In the genomic region with DNA sequence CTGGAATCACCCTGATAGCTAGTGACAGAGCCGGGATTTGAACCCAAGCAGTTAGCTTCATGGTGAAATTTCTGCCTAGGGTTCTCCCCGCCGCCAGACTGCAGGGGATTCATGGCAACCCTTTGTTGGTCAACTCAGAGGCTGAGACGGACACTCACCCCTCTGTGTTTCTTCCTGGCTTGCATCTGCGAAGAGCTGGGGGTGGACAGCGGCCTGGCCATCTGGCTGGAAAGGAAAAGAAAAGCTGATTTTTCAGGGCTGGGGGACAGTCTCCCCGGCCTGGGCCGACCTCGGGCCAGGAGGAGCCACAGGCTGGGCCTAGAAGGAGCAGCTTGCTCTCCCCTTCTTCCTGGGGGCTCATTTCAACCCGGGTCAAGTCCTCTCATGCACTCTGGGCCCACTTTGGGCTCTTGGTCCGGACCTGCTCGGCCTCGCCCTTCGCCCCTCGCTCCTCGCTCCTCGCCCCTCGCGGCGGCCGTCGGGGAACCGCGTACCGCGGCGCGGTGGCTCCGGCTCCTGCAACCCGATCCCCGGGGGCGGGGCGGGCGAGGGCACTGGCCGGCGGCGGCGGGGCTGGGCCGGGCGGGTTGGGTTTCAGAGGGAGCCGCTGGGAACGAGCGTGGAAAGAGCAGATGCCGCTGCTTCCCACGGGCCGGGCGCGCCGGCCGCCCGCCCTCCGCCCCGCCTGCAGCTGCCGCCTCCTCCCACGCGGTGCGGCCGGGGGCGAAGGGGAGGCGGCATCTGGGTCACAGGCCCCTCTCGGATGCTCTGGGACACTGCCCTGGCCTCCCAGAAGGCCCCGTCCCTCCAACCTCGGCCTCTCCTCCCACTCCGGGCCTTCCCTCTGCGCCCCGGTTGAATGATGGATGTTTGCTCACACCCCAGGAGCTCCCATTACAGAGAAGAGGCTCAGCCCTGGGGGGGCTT, we compare ENCODE assay signal across 9 cellular contexts. TPM values are rescaled to one million over a fixed set of nuclear protein-coding genes. Genes with fewer than 3 reads are reported as not detected.
DNase-seq lines count a peak whose midpoint lies in the region; ATAC-seq and TF ChIP-seq lines count a peak whose summit lies in the region.
"Had no signal": no experiment of that assay in that cellular context is flagged by ENCODE, and none has a peak within 500 bp of the region (broad histone marks: within the 10 kb centered on the region; RNA-seq: fewer than 3 reads in every experiment).

No MANE protein-coding gene starts in this region.

- ATAC-seq in GM21786 (IDR thresholded peaks at IDR 0.05; ENCODE audit: unreplicated experiment): no peak
- no peak for ATAC-seq in HG02884 (IDR thresholded peaks at IDR 0.05; ENCODE audit: unreplicated experiment)

- peak overlapping the region; percentile 17 to 58 for H3K4me3 ChIP-seq in stomach smooth muscle (ENCODE audit: low read length in 2 of 2)

- peak; percentile 33 for DNase-seq in HK-2 (ENCODE audit: unreplicated experiment)
- no peak for DNase-seq in chondrocyte (ENCODE audit: low spot score)
- DNase-seq in islet precursor cell: peak; percentile 91
- no peak for DNase-seq in NCI-H1436 (lab: John Stamatoyannopoulos, UW)
- no peak for DNase-seq in activated naive CD4-positive, alpha-beta T cell treated with anti-CD3 and anti-CD28 coated beads, Interleukin-2, amount 50 U/mL, for 16 hours

- peaks cover 2% of the 10 kb centered on the region in 2 donors for H3K36me3 ChIP-seq in stomach smooth muscle (ENCODE audit: control insufficient read depth in 2 of 2, insufficient read depth in 2 of 2, low read length in 2 of 2)

- H3K27me3 Mint-ChIP-seq in chondrocyte (ENCODE audit: low read depth): no peaks in the 10 kb centered on the region

- no peaks in the 10 kb centered on the region for H3K9me3 Mint-ChIP-seq in chondrocyte (ENCODE audit: low read depth)

- peaks cover 78% of the 10 kb centered on the region for H3K4me1 Mint-ChIP-seq in chondrocyte (ENCODE audit: low read depth)

- H3K4me3 Mint-ChIP-seq in chondrocyte (ENCODE audit: unreplicated experiment): peak overlapping the region; percentile 66

- no peak for TF ChIP-seq CTCF in chondrocyte (IDR thresholded peaks at IDR 0.05)

- peak overlapping the region; percentile 87 for H3K27ac Mint-ChIP-seq in chondrocyte (ENCODE audit: unreplicated experiment)

- H3K27ac ChIP-seq in stomach smooth muscle (ENCODE audit: low read length): peak overlapping the region; percentile 41
- H3K27ac ChIP-seq: KMS-11 had no signal

- H3K27me3 ChIP-seq in stomach smooth muscle (ENCODE audit: control insufficient read depth in 1 of 2, insufficient read depth in 2 of 2, low read length in 2 of 2): peaks cover 18 to 22% of the 10 kb centered on the region in 2 donors

- H3K9me3 ChIP-seq in stomach smooth muscle (ENCODE audit: control insufficient read depth in 2 of 2, low read length in 2 of 2): no peaks in the 10 kb centered on the region

- peaks cover 31% of the 10 kb centered on the region for H3K36me3 Mint-ChIP-seq in chondrocyte (ENCODE audit: low read depth)

- H3K9ac ChIP-seq in stomach smooth muscle (ENCODE audit: low read length in 2 of 2): peak overlapping the region; percentile 24 to 47
- H3K9ac ChIP-seq: KMS-11 had no signal

- H3K4me1 ChIP-seq in stomach smooth muscle (ENCODE audit: control insufficient read depth, insufficient read depth, low read length): peaks cover 11% of the 10 kb centered on the region

RNA-seq across cellular contexts. Expression of a gene that starts 6.7 kb away (rescaled TPM):
- total RNA-seq in chondrocyte: 11.8 to 65.1 TPM (median 63.2 TPM) in 3 replicates

RNA-seq across cellular contexts. Expression of a gene that starts 39.2 kb away (rescaled TPM):
- 0.31 to 0.32 TPM in 2 of 3 replicates, not detected in the other for total RNA-seq in chondrocyte

RNA-seq across cellular contexts. Expression of a gene that starts 56.2 kb away (rescaled TPM):
- 240 to 256 TPM (median 243 TPM) in 3 replicates for total RNA-seq in chondrocyte

RNA-seq across cellular contexts. Expression of a gene that starts 58.5 kb away (rescaled TPM):
- total RNA-seq in chondrocyte: not detected in 3 replicates

Comparison
In these comparisons a context has a peak if more than half of its experiments do, and no peak if none do; other contexts are left out.
1. DNase-seq: peak in HK-2 (single experiment) and islet precursor cell (single experiment); none in chondrocyte (single experiment), NCI-H1436 (single experiment) and activated naive CD4-positive, alpha-beta T cell treated with anti-CD3 and anti-CD28 coated beads, Interleukin-2, amount 50 U/mL, for 16 hours (single experiment).